In genomic region chr4:124427095-124427767, GRCh38 we compare ENCODE assay signal across 16 cellular contexts.
A peak's percentile ranks its signal among the peaks of the same experiment; 100 is the strongest.
DNase-seq lines count a peak whose midpoint lies in the region; ATAC-seq and TF ChIP-seq lines count a peak whose summit lies in the region.
"Had no signal": no experiment of that assay in that cellular context is flagged by ENCODE, and none has a peak within 500 bp of the region (broad histone marks: within the 10 kb centered on the region; RNA-seq: fewer than 3 reads in every experiment).

No MANE protein-coding gene starts in this region.

- H3K9me3 ChIP-seq in left lung (no peaks in the 10 kb centered on the region), transverse colon (no peaks in the 10 kb centered on the region)
- H3K9me3 ChIP-seq: Peyer's patch had no signal

- no peak for TF ChIP-seq EP300 in transverse colon (IDR thresholded peaks at IDR 0.05; ENCODE audit: low read depth)

- TF ChIP-seq CTCF in left lung (IDR thresholded peaks at IDR 0.05) (no peak), transverse colon (IDR thresholded peaks at IDR 0.05) (no peak)

- in situ Hi-C loops in transverse colon (cut with MboI; ENCODE audit: low pct_ligation_motif_present in 1 of 4, low pct_unique_long_range_greater_than_20kb in 1 of 4, low sequenced_read_pairs in 3 of 4) = no loop called here

- WGBS in transverse colon (ENCODE audit: low coverage in 1 of 2), 2 donors = 66 to 75% methylated on average over 1 of the region's 1 CpG

- TF ChIP-seq POLR2A in transverse colon (IDR thresholded peaks at IDR 0.05) = no peak

- no peak overlapping the region for H3K27ac ChIP-seq in left lung
- H3K27ac ChIP-seq in transverse colon = peak overlapping the region; percentile 10 to 46 (median 32)
- H3K27ac ChIP-seq: 22Rv1, Peyer's patch had no signal

- H3K36me3 ChIP-seq in left lung = no peaks in the 10 kb centered on the region
- H3K36me3 ChIP-seq in transverse colon = no peaks in the 10 kb centered on the region
- H3K36me3 ChIP-seq: Peyer's patch had no signal

- DNase-seq in NCI-H1105 treated with DMSO at 0.1 percent for 48 hours (lab: John Stamatoyannopoulos, UW) = peak; percentile 9
- no peak for DNase-seq in NCI-H1105 (lab: John Stamatoyannopoulos, UW)
- DNase-seq in dermis microvascular lymphatic vessel endothelial cell (ENCODE audit: low read depth in 2 of 2) = peak; percentile 95 to 98
- DNase-seq in left lung = no peak
- DNase-seq in transverse colon = peak; percentile 51
- DNase-seq in SIG-M5 treated with dmso at 0.1 percent for 504 hours (lab: John Stamatoyannopoulos, UW; ENCODE audit: unreplicated experiment) = no peak
- DNase-seq: DMS79, hippocampal formation, kidney glomerular epithelial cell, naive B cell, NCI-H1048, NCI-H526 had no signal

- H3K4me1 ChIP-seq in left lung (peaks cover 0 to 5% of the 10 kb centered on the region in 2 donors), transverse colon (peaks cover 0 to 47% (median 16%) of the 10 kb centered on the region in 4 donors)
- H3K4me1 ChIP-seq: Peyer's patch had no signal

- ATAC-seq in left lung = peak; percentile 45
- no peak for ATAC-seq in HG02840 (IDR thresholded peaks at IDR 0.05; ENCODE audit: low FRiP score, unreplicated experiment)
- ATAC-seq in HG03439 (IDR thresholded peaks at IDR 0.05; ENCODE audit: unreplicated experiment) = no peak

- H3K4me3 ChIP-seq in left lung (no peak overlapping the region), transverse colon (no peak overlapping the region)
- H3K4me3 ChIP-seq: Peyer's patch had no signal

- intact Hi-C loops in left lung (cut with DNase I) = no loop called here
- intact Hi-C loops in transverse colon (cut with DNase I; ENCODE audit: low total_unique reads) = loop anchor here (2.0 kb wide), 1 partner anchor 52 kb away; no protein-coding TSS in a partner anchor

- H3K27me3 ChIP-seq in left lung (no peaks in the 10 kb centered on the region), transverse colon (no peaks in the 10 kb centered on the region)
- H3K27me3 ChIP-seq: Peyer's patch had no signal

Comparison
In these comparisons a context has a peak if more than half of its experiments do, and no peak if none do; other contexts are left out.
1. DNase-seq: peak in NCI-H1105 treated with DMSO at 0.1 percent for 48 hours (single experiment), dermis microvascular lymphatic vessel endothelial cell (2 of 2) and transverse colon (single experiment); none in NCI-H1105 (single experiment), left lung (0 of 2) and SIG-M5 treated with dmso at 0.1 percent for 504 hours (single experiment).
2. H3K27ac ChIP-seq: peak in transverse colon (4 of 4); none in left lung (0 of 2).